8 cellular contexts compared by ENCODE assay signal in the genomic region with DNA sequence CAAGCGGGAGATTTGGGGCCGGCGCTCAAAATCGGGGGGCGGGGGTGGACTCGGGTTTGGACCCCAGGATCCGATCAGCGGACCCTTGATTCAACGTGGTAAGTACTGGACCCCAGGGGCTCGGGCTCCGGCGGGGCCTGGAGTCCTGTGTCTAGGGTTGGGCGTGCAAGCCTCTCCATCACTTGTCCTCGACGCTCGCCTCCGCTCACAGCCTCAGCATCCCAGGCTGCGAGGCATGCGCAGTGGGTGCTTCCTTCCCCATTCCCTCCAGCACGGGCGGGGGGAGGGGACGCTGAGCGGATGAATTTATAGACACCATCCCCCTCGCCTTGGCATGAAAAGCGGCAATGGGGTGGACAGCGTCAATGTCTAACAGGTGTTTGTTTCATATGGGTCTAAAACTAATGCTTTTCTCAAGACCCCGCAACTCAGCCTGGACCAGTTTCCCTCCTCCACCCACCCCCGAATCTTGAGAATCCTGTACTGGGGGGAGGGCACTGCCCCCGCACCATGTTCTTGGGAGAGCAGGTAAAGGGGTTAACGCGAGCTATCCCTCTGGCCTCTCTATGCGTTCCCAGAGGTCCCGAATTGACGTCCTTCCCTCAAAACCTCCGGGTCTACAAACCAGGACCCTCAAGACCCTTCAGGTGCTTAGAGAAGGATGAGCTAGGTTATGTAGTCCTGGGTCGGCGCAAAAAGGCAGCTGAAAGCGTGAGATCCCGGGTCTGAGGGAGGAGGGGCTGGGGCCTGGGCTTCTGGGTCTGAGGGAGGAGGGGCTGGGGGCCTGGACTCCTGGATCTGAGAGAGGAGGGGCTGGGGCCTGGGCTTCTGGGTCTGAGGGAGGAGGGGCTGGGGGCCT. TPM values are rescaled to one million over a fixed set of nuclear protein-coding genes. Genes with fewer than 3 reads are reported as not detected.
DNase-seq lines count a peak whose midpoint lies in the region; ATAC-seq, FAIRE-seq and TF ChIP-seq lines count a peak whose summit lies in the region.

No MANE protein-coding gene starts in this region.

- peak overlapping the region; percentile 93 for H3K27ac Mint-ChIP-seq in T-helper 17 cell

- no peak overlapping the region for H3K14ac ChIP-seq in H1 (ENCODE audit: insufficient read length)

- H3K9me3 ChIP-seq in HUES48 (ENCODE audit: control insufficient read depth, insufficient read depth, low read length) (no peaks in the 10 kb centered on the region), T-helper 17 cell (ENCODE audit: control insufficient read depth, low read length, poor library complexity, severe bottlenecking) (no peaks in the 10 kb centered on the region), H1 (ENCODE audit: insufficient read depth in 2 of 2, low read depth in 1 of 2, low read length in 1 of 2) (no peaks in the 10 kb centered on the region)

- no peak overlapping the region for H3K23ac ChIP-seq in H1 (ENCODE audit: insufficient read length)

- peak overlapping the region; percentile 93 to 99 for H3K4me2 ChIP-seq in H1 (ENCODE audit: insufficient read depth in 1 of 2, low read depth in 2 of 2, low read length in 2 of 2)

- no peak overlapping the region for H2AK5ac ChIP-seq in H1 (ENCODE audit: low read depth, low read length)

- H3K9ac ChIP-seq in HUES48 (ENCODE audit: low read depth, low read length) (no peak overlapping the region), H1 (replicated peaks in 1 of 4; ENCODE audit: extremely low read depth in 1 of 4, low read depth in 3 of 4, low read length in 3 of 4) (peak overlapping the region in 3 of 4 experiments; percentile 0 to 32 (median 2); a peak in 4 of 7 replicates)

- H3K36me3 ChIP-seq in HUES48 (ENCODE audit: control insufficient read depth, insufficient read depth, low read length) (peaks cover 25% of the 10 kb centered on the region), H1 (ENCODE audit: control insufficient read depth in 2 of 4, insufficient read depth in 4 of 4, low read length in 3 of 4) (peaks cover 3 to 22% (median 8%) of the 10 kb centered on the region in 4 experiments; a peak in 6 of 8 replicates)

- peak overlapping the region; percentile 96 for H3K4me3 Mint-ChIP-seq in T-helper 17 cell

- no peak for TF ChIP-seq RAD21 in H1 (IDR thresholded peaks at IDR 0.05 in 1 of 2, conservative IDR thresholded peaks at IDR 0.05 in 1 of 2; ENCODE audit: low read depth in 2 of 2, low read length in 2 of 2)

- H3K23me2 ChIP-seq in H1 (ENCODE audit: low read depth, low read length): peaks cover 20% of the 10 kb centered on the region

- no peak overlapping the region for H2BK20ac ChIP-seq in H1 (ENCODE audit: low read length)

- H3K27ac ChIP-seq in HUES48 (ENCODE audit: low read depth, low read length) (peak overlapping the region; percentile 79), H1 (ENCODE audit: low read depth, low read length) (no peak overlapping the region)

- peaks cover 3% of the 10 kb centered on the region for H3K36me3 Mint-ChIP-seq in T-helper 17 cell (ENCODE audit: low read depth)

- no peak overlapping the region for H2BK120ac ChIP-seq in H1 (replicated peaks; ENCODE audit: low read depth, low read length)

- peak overlapping the region; percentile 86 for H3K4ac ChIP-seq in H1 (replicated peaks; ENCODE audit: insufficient read length, low read depth, low read length)

- peak overlapping the region; percentile 14 for H3K56ac ChIP-seq in H1 (replicated peaks; ENCODE audit: insufficient read length, low read depth, low read length)

- H3K4me1 ChIP-seq in HUES48 (ENCODE audit: control insufficient read depth, insufficient read depth, low read length): peaks cover 12% of the 10 kb centered on the region
- peaks cover 0 to 25% (median 13%) of the 10 kb centered on the region in 4 experiments; a peak in 6 of 7 replicates for H3K4me1 ChIP-seq in H1 (replicated peaks in 1 of 4; ENCODE audit: control insufficient read depth in 3 of 4, insufficient read depth in 4 of 4, low read length in 3 of 4)

- peak overlapping the region; percentile 92; the same call in 1 of the 2 replicates for H2BK15ac ChIP-seq in H1 (ENCODE audit: low read length)

- H2AFZ ChIP-seq in H1 (ENCODE audit: low read length): peak overlapping the region; percentile 28; the same call in 1 of the 2 replicates

- peaks cover 0 to 9% of the 10 kb centered on the region in 2 experiments; a peak in 1 of 4 replicates for H3K79me2 ChIP-seq in H1 (ENCODE audit: control insufficient read depth in 1 of 2, insufficient read depth in 2 of 2, low read length in 2 of 2)

- H2BK5ac ChIP-seq in H1 (ENCODE audit: low read depth, low read length): peak overlapping the region; percentile 44; the same call in 1 of the 2 replicates

- no peak overlapping the region for H4K8ac ChIP-seq in H1 (ENCODE audit: extremely low read depth, insufficient read depth, low read length)

- no peak for FAIRE-seq in H1 (lab: Jason Lieb, UNC)

- H3K27me3 ChIP-seq in HUES48 (ENCODE audit: control insufficient read depth, insufficient read depth, low read length) (no peaks in the 10 kb centered on the region), H1 (replicated peaks in 1 of 4; ENCODE audit: control insufficient read depth in 3 of 4, extremely low read depth in 1 of 4, insufficient read depth in 3 of 4, low read length in 3 of 4) (no peaks in the 10 kb centered on the region)

- peaks cover 0 to 16% of the 10 kb centered on the region in 2 experiments for H4K20me1 ChIP-seq in H1 (replicated peaks in 1 of 2; ENCODE audit: control insufficient read depth in 1 of 2, insufficient read depth in 2 of 2, low read length in 2 of 2)

- H3K27me3 Mint-ChIP-seq in T-helper 17 cell: peaks cover 13% of the 10 kb centered on the region

- peak overlapping the region; percentile 63 for H3K4me3 ChIP-seq in HUES48 (ENCODE audit: low read depth, low read length)
- H3K4me3 ChIP-seq in H1 (ENCODE audit: extremely low read depth in 1 of 4, insufficient read depth in 2 of 4, low read depth in 3 of 4, low read length in 4 of 4): peak overlapping the region; percentile 88 to 94 (median 92)

- H2BK12ac ChIP-seq in H1 (ENCODE audit: low read depth, low read length): no peak overlapping the region

- no peak; a peak in 1 of 4 replicates for TF ChIP-seq CTCF in H1 (IDR thresholded peaks at IDR 0.05; ENCODE audit: control extremely low read depth in 1 of 3, insufficient read depth in 1 of 3, low read depth in 1 of 3, low read length in 3 of 3)

- POLR2A ChIA-PET in H1 (lab: Charles Lee; ENCODE audit: partially characterized antibody): interaction anchor here (0.6 to 12.2 kb wide), 30 partner anchors 8 to 496 kb away, joined by 3 to 168 read pairs (median 4); partner anchors contain the start of genes AKT1S1, AP2A1, BCL2L12 and IRF3

- no peak for TF ChIP-seq POLR2A in H1 (IDR thresholded peaks at IDR 0.05; ENCODE audit: control extremely low read depth in 1 of 2, low read depth in 2 of 2, low read length in 2 of 2)

- ATAC-seq in T-helper 17 cell: peak; percentile 39

- CTCF ChIA-PET in H1 (lab: Charles Lee; ENCODE audit: partially characterized antibody): interaction anchor here (1.2 to 3.4 kb wide), 7 partner anchors 11 to 114 kb away, joined by 4 to 11 read pairs (median 5); no protein-coding TSS in a partner anchor

- TF ChIP-seq EP300 in H1 (IDR thresholded peaks at IDR 0.05; ENCODE audit: borderline replicate concordance in 1 of 2, low read depth in 2 of 2, low read length in 2 of 2): no peak

- H3K18ac ChIP-seq in H1 (ENCODE audit: extremely low read depth, low read length): peak overlapping the region; percentile 91

- WGBS in H1 (ENCODE audit: extremely low coverage in 1 of 2, insufficient coverage in 1 of 2, insufficient read length in 1 of 2, insufficient replicate concordance in 2 of 2, low coverage in 1 of 2, low lambda C conversion rate in 2 of 2, missing lambda C conversion rate in 1 of 2), 2 experiments: 3% methylated on average over 37 of the region's 39 CpGs; no CpG with 5 or more reads in 1 of the 2 experiments

- peaks cover 27% of the 10 kb centered on the region for H3K4me1 Mint-ChIP-seq in T-helper 17 cell

- H4K5ac ChIP-seq in H1 (ENCODE audit: insufficient read length, low read depth, low read length): peak overlapping the region; percentile 87

- no peaks in the 10 kb centered on the region for H3K79me1 ChIP-seq in H1 (ENCODE audit: low read depth, low read length)

- DNase-seq in AG08396 (ENCODE audit: low spot score): peak; percentile 95
- no peak for DNase-seq in T-helper 17 cell
- peak in 1 of 2 experiments; percentile 84 for DNase-seq in H1 (ENCODE audit: low read depth in 1 of 2, low spot score in 2 of 2)
- DNase-seq in lung microvascular endothelial cell (ENCODE audit: low read depth in 2 of 2): peak; percentile 70 to 71
- DNase-seq in stromal cell of bone marrow (ENCODE audit: low read depth): peak; percentile 45
- DNase-seq in NOMO-1 treated with DMSO at 0.1 percent for 48 hours (lab: John Stamatoyannopoulos, UW; ENCODE audit: unreplicated experiment): no peak
- DNase-seq in GDM1 (lab: John Stamatoyannopoulos, UW): no peak

- H4K91ac ChIP-seq in H1 (replicated peaks; ENCODE audit: insufficient read length, low read length): peak overlapping the region; percentile 15

RNA-seq across cellular contexts. Expression of gene CPT1C, which starts 0.6 kb away (rescaled TPM):
- 1 to 10 TPM in 1 of 2 donors, under 1 TPM in 1; 0.31 to 1.0 TPM for total RNA-seq in T-helper 17 cell
- 91.8 and 98.3 TPM in 2 replicates for total RNA-seq in H1 (2021; fragmentation: NEBNext Ultra II Directional; extraction: Animal tissue kit (Norgen Biotek cat#: 25700))
- 79.6 and 122 TPM in 2 replicates for polyA plus RNA-seq in H1 (2011; rRNA removed)
- 89.7 TPM for polyA plus RNA-seq in H1 (2011; cell fraction: cytosol; rRNA removed)
- 284 TPM for polyA plus RNA-seq in H1 (2011; cell fraction: nucleus; rRNA removed)
- polyA plus RNA-seq in H1 (2012, experiment 1 of 2): 95.9 to 114 TPM (median 102 TPM) in 4 replicates
- 185 TPM for polyA plus RNA-seq in H1 (2012, experiment 2 of 2)
- 119 TPM for polyA plus RNA-seq in H1 (2013, experiment 1 of 2)
- 124 TPM for polyA plus RNA-seq in H1 (2013, experiment 2 of 2)
- 63.3 and 81.8 TPM in 2 replicates for polyA minus RNA-seq in H1 (2011; rRNA and poly(A)+ RNA removed)
- 44.8 TPM for polyA minus RNA-seq in H1 (2011; cell fraction: cytosol; rRNA and poly(A)+ RNA removed)
- polyA minus RNA-seq in H1 (2011; cell fraction: nucleus; rRNA and poly(A)+ RNA removed): 65.0 TPM
- 14.1 and 14.4 TPM in 2 replicates for total RNA-seq in lung microvascular endothelial cell

RNA-seq across cellular contexts. Expression of gene ADM5, which starts 2.1 kb away (rescaled TPM):
- total RNA-seq in T-helper 17 cell: 1 to 10 TPM; 2.8 to 2.9 TPM
- total RNA-seq in H1 (2021; fragmentation: NEBNext Ultra II Directional; extraction: Animal tissue kit (Norgen Biotek cat#: 25700)): 2.6 and 4.3 TPM in 2 replicates
- 2.5 and 5.4 TPM in 2 replicates for polyA plus RNA-seq in H1 (2011; rRNA removed)
- 2.9 TPM for polyA plus RNA-seq in H1 (2011; cell fraction: cytosol; rRNA removed)
- 28.5 TPM for polyA plus RNA-seq in H1 (2011; cell fraction: nucleus; rRNA removed)
- polyA plus RNA-seq in H1 (2012, experiment 1 of 2): 2.1 to 4.5 TPM (median 2.7 TPM) in 4 replicates
- polyA plus RNA-seq in H1 (2012, experiment 2 of 2): 1.9 TPM
- 1.7 TPM for polyA plus RNA-seq in H1 (2013, experiment 1 of 2)
- polyA plus RNA-seq in H1 (2013, experiment 2 of 2): 1.8 TPM
- polyA minus RNA-seq in H1 (2011; rRNA and poly(A)+ RNA removed): 0.59 and 1.3 TPM in 2 replicates
- 2.1 TPM for polyA minus RNA-seq in H1 (2011; cell fraction: cytosol; rRNA and poly(A)+ RNA removed)
- 13.0 TPM for polyA minus RNA-seq in H1 (2011; cell fraction: nucleus; rRNA and poly(A)+ RNA removed)
- 0.22 and 0.40 TPM in 2 replicates for total RNA-seq in lung microvascular endothelial cell

RNA-seq across cellular contexts. Expression of gene PRMT1, which starts 14.4 kb away (rescaled TPM):
- total RNA-seq in T-helper 17 cell: 10 to 100 TPM; 83.9 to 97.7 TPM
- total RNA-seq in H1 (2021; fragmentation: NEBNext Ultra II Directional; extraction: Animal tissue kit (Norgen Biotek cat#: 25700)): 561 and 579 TPM in 2 replicates
- polyA plus RNA-seq in H1 (2011; rRNA removed): 1,215 and 1,548 TPM in 2 replicates
- 1,290 TPM for polyA plus RNA-seq in H1 (2011; cell fraction: cytosol; rRNA removed)
- 1,135 TPM for polyA plus RNA-seq in H1 (2011; cell fraction: nucleus; rRNA removed)
- 426 to 811 TPM (median 790 TPM) in 4 replicates for polyA plus RNA-seq in H1 (2012, experiment 1 of 2)
- polyA plus RNA-seq in H1 (2012, experiment 2 of 2): 763 TPM
- 339 TPM for polyA plus RNA-seq in H1 (2013, experiment 1 of 2)
- 327 TPM for polyA plus RNA-seq in H1 (2013, experiment 2 of 2)
- 815 and 1,077 TPM in 2 replicates for polyA minus RNA-seq in H1 (2011; rRNA and poly(A)+ RNA removed)
- polyA minus RNA-seq in H1 (2011; cell fraction: cytosol; rRNA and poly(A)+ RNA removed): 388 TPM
- polyA minus RNA-seq in H1 (2011; cell fraction: nucleus; rRNA and poly(A)+ RNA removed): 319 TPM
- 257 and 308 TPM in 2 replicates for total RNA-seq in lung microvascular endothelial cell

RNA-seq across cellular contexts. Expression of gene BCL2L12, which starts 25.7 kb away (rescaled TPM):
- total RNA-seq in T-helper 17 cell (10 to 100 TPM; 10.2 to 15.6 TPM), lung microvascular endothelial cell (3.4 and 4.8 TPM in 2 replicates)
- total RNA-seq in H1 (2021; fragmentation: NEBNext Ultra II Directional; extraction: Animal tissue kit (Norgen Biotek cat#: 25700)): 126 and 133 TPM in 2 replicates
- 209 and 280 TPM in 2 replicates for polyA plus RNA-seq in H1 (2011; rRNA removed)
- 167 TPM for polyA plus RNA-seq in H1 (2011; cell fraction: cytosol; rRNA removed)
- 185 TPM for polyA plus RNA-seq in H1 (2011; cell fraction: nucleus; rRNA removed)
- polyA plus RNA-seq in H1 (2012, experiment 1 of 2): 158 to 202 TPM (median 170 TPM) in 4 replicates
- 242 TPM for polyA plus RNA-seq in H1 (2012, experiment 2 of 2)
- 213 TPM for polyA plus RNA-seq in H1 (2013, experiment 1 of 2)
- polyA plus RNA-seq in H1 (2013, experiment 2 of 2): 198 TPM
- polyA minus RNA-seq in H1 (2011; rRNA and poly(A)+ RNA removed): 19.6 and 20.5 TPM in 2 replicates
- polyA minus RNA-seq in H1 (2011; cell fraction: cytosol; rRNA and poly(A)+ RNA removed): 48.1 TPM
- 26.9 TPM for polyA minus RNA-seq in H1 (2011; cell fraction: nucleus; rRNA and poly(A)+ RNA removed)

RNA-seq across cellular contexts. Expression of gene IRF3, which starts 25.8 kb away (rescaled TPM):
- total RNA-seq in T-helper 17 cell (100 to 1,000 TPM; 162 to 181 TPM), lung microvascular endothelial cell (26.8 and 43.1 TPM in 2 replicates)
- 114 and 115 TPM in 2 replicates for total RNA-seq in H1 (2021; fragmentation: NEBNext Ultra II Directional; extraction: Animal tissue kit (Norgen Biotek cat#: 25700))
- polyA plus RNA-seq in H1 (2011; rRNA removed): 103 and 185 TPM in 2 replicates
- polyA plus RNA-seq in H1 (2011; cell fraction: cytosol; rRNA removed): 151 TPM
- 260 TPM for polyA plus RNA-seq in H1 (2011; cell fraction: nucleus; rRNA removed)
- 192 to 222 TPM (median 214 TPM) in 4 replicates for polyA plus RNA-seq in H1 (2012, experiment 1 of 2)
- 136 TPM for polyA plus RNA-seq in H1 (2012, experiment 2 of 2)
- 127 TPM for polyA plus RNA-seq in H1 (2013, experiment 1 of 2)
- polyA plus RNA-seq in H1 (2013, experiment 2 of 2): 124 TPM
- 51.4 and 52.6 TPM in 2 replicates for polyA minus RNA-seq in H1 (2011; rRNA and poly(A)+ RNA removed)
- polyA minus RNA-seq in H1 (2011; cell fraction: cytosol; rRNA and poly(A)+ RNA removed): 50.8 TPM
- polyA minus RNA-seq in H1 (2011; cell fraction: nucleus; rRNA and poly(A)+ RNA removed): 42.1 TPM

Comparison
In these comparisons a context has a peak if more than half of its experiments do, and no peak if none do; other contexts are left out.
1. DNase-seq: peak in AG08396 (single experiment), lung microvascular endothelial cell (2 of 2) and stromal cell of bone marrow (single experiment); none in T-helper 17 cell (0 of 3), NOMO-1 treated with DMSO at 0.1 percent for 48 hours (single experiment) and GDM1 (single experiment).